22 cellular contexts compared by ENCODE assay signal in genomic region chr14:65790185-65790815, GRCh38.
A peak's percentile ranks its signal among the peaks of the same experiment; 100 is the strongest.
DNase-seq lines count a peak whose midpoint lies in the region; ATAC-seq and TF ChIP-seq lines count a peak whose summit lies in the region.
"Had no signal": no experiment of that assay in that cellular context is flagged by ENCODE, and none has a peak within 500 bp of the region (broad histone marks: within the 10 kb centered on the region; RNA-seq: fewer than 3 reads in every experiment).

No MANE protein-coding gene starts in this region.

- POLR2A ChIA-PET in CD4-positive, alpha-beta T cell (lab: Charles Lee): interaction anchor here (2.4 kb wide), 1 partner anchor 56 kb away, joined by 6 read pairs; no protein-coding TSS in a partner anchor

- no peaks in the 10 kb centered on the region for H3K36me3 Mint-ChIP-seq in HFFc6 (ENCODE audit: low read depth)
- H3K36me3 Mint-ChIP-seq in activated naive CD4-positive, alpha-beta T cell treated with anti-CD3 and anti-CD28 coated beads, Interleukin-2, amount 50 U/mL, for 72 hours: no peaks in the 10 kb centered on the region
- H3K36me3 Mint-ChIP-seq in CD4-positive, alpha-beta T cell (ENCODE audit: low read depth): no peaks in the 10 kb centered on the region
- H3K36me3 Mint-ChIP-seq: activated naive CD4-positive, alpha-beta T cell treated with anti-CD3 and anti-CD28 coated beads, Interleukin-2, amount 50 U/mL, for 24 hours had no signal

- CTCF ChIA-PET in CD4-positive, alpha-beta T cell (lab: Charles Lee): no interaction called here

- no peak for ATAC-seq in activated naive CD4-positive, alpha-beta T cell treated with anti-CD3 and anti-CD28 coated beads, Interleukin-2, amount 50 U/mL, for 72 hours
- ATAC-seq in CD4-positive, alpha-beta T cell (ENCODE audit: poor library complexity): no peak
- ATAC-seq: Panc1 had no signal

- DNase-seq in AG10803 (ENCODE audit: low read depth) (peak; percentile 9), HFFc6 (no peak), SK-N-MC (ENCODE audit: low read depth, low spot score) (peak; percentile 68), iPS-NIHi11 (ENCODE audit: low spot score) (peak; percentile 19), germinal center (ENCODE audit: low spot score) (no peak)
- DNase-seq in activated naive CD4-positive, alpha-beta T cell treated with anti-CD3 and anti-CD28 coated beads, Interleukin-2, amount 50 U/mL, for 72 hours (ENCODE audit: low spot score in 2 of 2): no peak
- DNase-seq in CD4-positive, alpha-beta T cell: no peak
- no peak for DNase-seq in activated CD4-positive, CD25-positive, alpha-beta regulatory T cell (lab: John Stamatoyannopoulos, UW)
- DNase-seq: activated CD4-positive, alpha-beta T cell treated with anti-CD3 and anti-CD28 coated beads, Interleukin-2, amount 50 U/mL, for 1 hour; aorta; DMS79 treated with DMSO at 0.1 percent for 48 hours; dorsolateral prefrontal cortex; NCI-H1048; NCI-H2081; nucleus accumbens; small intestine; stimulated activated CD4-positive, alpha-beta T cell treated with anti-CD3 and anti-CD28 coated beads, Interleukin-1b, Interleukin-23, amount 100 ng/mL, for 48 hours; T-helper 2 cell had no signal

- peak overlapping the region; percentile 38 for H3K9ac ChIP-seq in SK-N-MC (ENCODE audit: insufficient read length)

- H3K9me3 ChIP-seq in SK-N-MC (ENCODE audit: low read depth, low read length): no peaks in the 10 kb centered on the region
- no peaks in the 10 kb centered on the region for H3K9me3 ChIP-seq in CD4-positive, alpha-beta T cell (ENCODE audit: control insufficient read depth, low read length)
- H3K9me3 ChIP-seq: upper lobe of left lung had no signal

- intact Hi-C loops in CD4-positive, alpha-beta T cell (cut with DNase I, micrococcal nuclease): no loop called here

- no peak overlapping the region for H3K27ac Mint-ChIP-seq in HFFc6
- H3K27ac Mint-ChIP-seq in activated naive CD4-positive, alpha-beta T cell treated with anti-CD3 and anti-CD28 coated beads, Interleukin-2, amount 50 U/mL, for 72 hours: no peak overlapping the region
- no peak overlapping the region for H3K27ac Mint-ChIP-seq in CD4-positive, alpha-beta T cell
- H3K27ac Mint-ChIP-seq: activated naive CD4-positive, alpha-beta T cell treated with anti-CD3 and anti-CD28 coated beads, Interleukin-2, amount 50 U/mL, for 24 hours had no signal

- H3K36me3 ChIP-seq in SK-N-MC (ENCODE audit: insufficient read depth, low read length): no peaks in the 10 kb centered on the region
- H3K36me3 ChIP-seq: upper lobe of left lung had no signal

- H3K27ac ChIP-seq in SK-N-MC: peak overlapping the region; percentile 94
- no peak overlapping the region for H3K27ac ChIP-seq in CD4-positive, alpha-beta T cell (ENCODE audit: low read depth, low read length)
- H3K27ac ChIP-seq: upper lobe of left lung, VCaP had no signal

- H3K27me3 Mint-ChIP-seq in HFFc6 (ENCODE audit: insufficient read depth): peaks cover 5% of the 10 kb centered on the region
- no peaks in the 10 kb centered on the region for H3K27me3 Mint-ChIP-seq in CD4-positive, alpha-beta T cell
- H3K27me3 Mint-ChIP-seq: activated naive CD4-positive, alpha-beta T cell treated with anti-CD3 and anti-CD28 coated beads, Interleukin-2, amount 50 U/mL, for 24 hours had no signal

- H3K4me1 Mint-ChIP-seq in HFFc6 (ENCODE audit: low read depth): no peaks in the 10 kb centered on the region
- no peaks in the 10 kb centered on the region for H3K4me1 Mint-ChIP-seq in CD4-positive, alpha-beta T cell (ENCODE audit: low read depth)
- H3K4me1 Mint-ChIP-seq: activated naive CD4-positive, alpha-beta T cell treated with anti-CD3 and anti-CD28 coated beads, Interleukin-2, amount 50 U/mL, for 24 hours had no signal

- no peaks in the 10 kb centered on the region for H3K27me3 ChIP-seq in CD4-positive, alpha-beta T cell (ENCODE audit: control insufficient read depth, insufficient read depth, low read length)
- H3K27me3 ChIP-seq: dorsolateral prefrontal cortex, upper lobe of left lung had no signal

- H3K4me3 Mint-ChIP-seq in HFFc6: no peak overlapping the region
- H3K4me3 Mint-ChIP-seq in CD4-positive, alpha-beta T cell: no peak overlapping the region
- H3K4me3 Mint-ChIP-seq: activated naive CD4-positive, alpha-beta T cell treated with anti-CD3 and anti-CD28 coated beads, Interleukin-2, amount 50 U/mL, for 24 hours had no signal

- TF ChIP-seq CTCF in AG10803 (conservative IDR thresholded peaks at IDR 0.05; ENCODE audit: low read length) (no peak), HFFc6 (IDR thresholded peaks at IDR 0.05) (peak; percentile 21; the same call in 1 of the 2 replicates)
- no peak for TF ChIP-seq CTCF in CD4-positive, alpha-beta T cell (IDR thresholded peaks at IDR 0.05)

- H3K9me3 Mint-ChIP-seq in HFFc6: no peaks in the 10 kb centered on the region
- H3K9me3 Mint-ChIP-seq in activated naive CD4-positive, alpha-beta T cell treated with anti-CD3 and anti-CD28 coated beads, Interleukin-2, amount 50 U/mL, for 72 hours: no peaks in the 10 kb centered on the region
- H3K9me3 Mint-ChIP-seq in CD4-positive, alpha-beta T cell: no peaks in the 10 kb centered on the region
- H3K9me3 Mint-ChIP-seq: activated naive CD4-positive, alpha-beta T cell treated with anti-CD3 and anti-CD28 coated beads, Interleukin-2, amount 50 U/mL, for 24 hours had no signal

- H3K4me3 ChIP-seq in AG10803 (ENCODE audit: low read length): no peak overlapping the region
- H3K4me3 ChIP-seq in SK-N-MC: peak overlapping the region; percentile 67
- H3K4me3 ChIP-seq: dorsolateral prefrontal cortex, upper lobe of left lung had no signal

Comparison
In these comparisons a context has a peak if more than half of its experiments do, and no peak if none do; other contexts are left out.
1. DNase-seq: peak in AG10803 (single experiment), SK-N-MC (single experiment) and iPS-NIHi11 (single experiment); none in HFFc6 (single experiment), activated naive CD4-positive, alpha-beta T cell treated with anti-CD3 and anti-CD28 coated beads, Interleukin-2, amount 50 U/mL, for 72 hours (0 of 2), CD4-positive, alpha-beta T cell (0 of 10), activated CD4-positive, CD25-positive, alpha-beta regulatory T cell (0 of 4) and germinal center (single experiment).